Comparison of ENCODE assay signal across 1 cellular context in genomic region chr6:14094721-14095120, GRCh38.
TF ChIP-seq lines count a peak whose summit lies in the region.

No MANE protein-coding gene starts in this region.

TF ChIP-seq in GM12878, 131 proteins besides CTCF, POLR2A, EP300 and RAD21:
- no peak for TF ChIP-seq ETV6 (conservative IDR thresholded peaks at IDR 0.05 in 1 of 2, IDR thresholded peaks at IDR 0.05 in 1 of 2; ENCODE audit: borderline replicate concordance in 1 of 2, low read depth in 1 of 2)
- 0 out of 2 replicates have a peak, but pooled peaks have one; percentile 7 for TF ChIP-seq BRCA1 (IDR thresholded peaks at IDR 0.05; ENCODE audit: low read depth, low read length)
